Comparison of ENCODE assay signal across 22 cellular contexts in the genomic region with DNA sequence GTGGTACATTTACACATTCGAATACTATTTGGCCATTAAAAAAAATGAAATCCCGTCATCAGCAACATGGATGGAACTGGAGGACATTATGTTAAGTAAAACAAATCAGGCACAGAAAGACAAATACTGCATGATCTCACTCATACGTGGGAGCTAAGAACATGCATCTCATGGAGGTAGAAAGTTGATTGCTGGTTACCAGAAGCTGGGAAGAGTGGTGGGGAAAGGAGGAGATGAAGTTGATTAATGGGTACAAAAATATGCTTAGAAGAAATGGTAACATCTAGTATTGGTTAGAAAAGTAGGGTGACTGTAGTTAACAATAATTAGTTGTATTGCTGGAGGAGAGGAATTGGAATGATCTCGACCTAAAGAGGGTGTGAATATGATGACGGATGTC. TPM values are rescaled to one million over a fixed set of nuclear protein-coding genes. Genes with fewer than 3 reads are reported as not detected.
A peak's percentile ranks its signal among the peaks of the same experiment; 100 is the strongest.
DNase-seq lines count a peak whose midpoint lies in the region; ATAC-seq and TF ChIP-seq lines count a peak whose summit lies in the region.
"Had no signal": no experiment of that assay in that cellular context is flagged by ENCODE, and none has a peak within 500 bp of the region (broad histone marks: within the 10 kb centered on the region; RNA-seq: fewer than 3 reads in every experiment).

No MANE protein-coding gene starts in this region.

- DNase-seq in activated naive CD4-positive, alpha-beta T cell treated with anti-CD3 and anti-CD28 coated beads for 36 hours = no peak
- no peak for DNase-seq in activated naive CD4-positive, alpha-beta T cell treated with Interleukin-2 at 50 U/mL for 16 hours
- DNase-seq in T-cell = no peak
- no peak for DNase-seq in progenitor cell of endocrine pancreas (ENCODE audit: low spot score, unreplicated experiment)
- DNase-seq in NCI-H2029 treated with DMSO at 0.1 percent for 48 hours (lab: John Stamatoyannopoulos, UW) = no peak
- no peak for DNase-seq in esophagus muscularis mucosa (ENCODE audit: extremely low spot score)
- DNase-seq in NCI-H510A (lab: John Stamatoyannopoulos, UW) = no peak
- DNase-seq: aorta; central memory CD4-positive, alpha-beta T cell; DMS79; erythroblast; GM23248; MM.1S; naive thymus-derived CD8-positive, alpha-beta T cell; NCI-H146; NCI-H2171; NCI-H69; small intestine; stimulated activated naive CD4-positive, alpha-beta T cell treated with Interleukin-2 at 50 U/mL for 16 hours; trophoblast cell had no signal

- 84% methylated on average over 5 of the region's 5 CpGs for WGBS in esophagus muscularis mucosa

- H3K4me1 Mint-ChIP-seq in activated naive CD4-positive, alpha-beta T cell treated with anti-CD3 and anti-CD28 coated beads for 36 hours (ENCODE audit: low read depth) = peaks cover 39% of the 10 kb centered on the region
- H3K4me1 Mint-ChIP-seq in T-cell (peaks cover 57 to 60% (median 58%) of the 10 kb centered on the region in 3 donors), brain (peaks cover 77% of the 10 kb centered on the region), progenitor cell of endocrine pancreas (ENCODE audit: low read depth) (peaks cover 13% of the 10 kb centered on the region)

- H3K9me3 Mint-ChIP-seq in activated naive CD4-positive, alpha-beta T cell treated with anti-CD3 and anti-CD28 coated beads for 36 hours = no peaks in the 10 kb centered on the region
- no peaks in the 10 kb centered on the region for H3K9me3 Mint-ChIP-seq in T-cell
- H3K9me3 Mint-ChIP-seq in brain = peaks cover 0 to 2% (median 0%) of the 10 kb centered on the region in 5 experiments
- no peaks in the 10 kb centered on the region for H3K9me3 Mint-ChIP-seq in progenitor cell of endocrine pancreas (ENCODE audit: low read depth)

- peaks cover 2% of the 10 kb centered on the region for H3K36me3 Mint-ChIP-seq in activated naive CD4-positive, alpha-beta T cell treated with anti-CD3 and anti-CD28 coated beads for 36 hours (ENCODE audit: low read depth)
- no peaks in the 10 kb centered on the region for H3K36me3 Mint-ChIP-seq in T-cell
- H3K36me3 Mint-ChIP-seq in brain = peaks cover 5% of the 10 kb centered on the region
- no peaks in the 10 kb centered on the region for H3K36me3 Mint-ChIP-seq in progenitor cell of endocrine pancreas (ENCODE audit: insufficient read depth)

- peak overlapping the region; percentile 91 for H3K4me3 Mint-ChIP-seq in activated naive CD4-positive, alpha-beta T cell treated with anti-CD3 and anti-CD28 coated beads for 36 hours
- H3K4me3 Mint-ChIP-seq in T-cell = peak overlapping the region in 2 of 3 donors; percentile 13 to 83
- peak overlapping the region; percentile 88 to 95 (median 91) for H3K4me3 Mint-ChIP-seq in brain
- peak overlapping the region; percentile 42 for H3K4me3 Mint-ChIP-seq in progenitor cell of endocrine pancreas (ENCODE audit: low read depth)

- no peak overlapping the region for H3K27ac ChIP-seq in esophagus muscularis mucosa (replicated peaks in 1 of 4)
- H3K27ac ChIP-seq: GM23248 had no signal

- H3K4me1 ChIP-seq in esophagus muscularis mucosa = peaks cover 32 to 40% (median 40%) of the 10 kb centered on the region in 4 donors

- no peak for TF ChIP-seq EP300 in esophagus muscularis mucosa (IDR thresholded peaks at IDR 0.05)

- POLR2A ChIA-PET in T-cell (lab: Charles Lee) = no interaction called here

- no peak overlapping the region for H3K4me3 ChIP-seq in esophagus muscularis mucosa
- H3K4me3 ChIP-seq: GM23248 had no signal

- peak overlapping the region; percentile 94 for H3K27ac Mint-ChIP-seq in activated naive CD4-positive, alpha-beta T cell treated with anti-CD3 and anti-CD28 coated beads for 36 hours
- H3K27ac Mint-ChIP-seq in T-cell = peak overlapping the region; percentile 2 to 24
- H3K27ac Mint-ChIP-seq in brain = peak overlapping the region in 1 of 5 experiments; percentile 12
- H3K27ac Mint-ChIP-seq in progenitor cell of endocrine pancreas = no peak overlapping the region

- no peak for TF ChIP-seq CTCF in brain (conservative IDR thresholded peaks at IDR 0.05)
- no peak for TF ChIP-seq CTCF in progenitor cell of endocrine pancreas (IDR thresholded peaks at IDR 0.05; ENCODE audit: unreplicated experiment)
- no peak for TF ChIP-seq CTCF in esophagus muscularis mucosa (IDR thresholded peaks at IDR 0.05)

- H3K27me3 ChIP-seq in esophagus muscularis mucosa = peaks cover 0 to 99% (median 55%) of the 10 kb centered on the region in 4 donors

- H3K9me3 ChIP-seq in esophagus muscularis mucosa = no peaks in the 10 kb centered on the region

- peaks cover 11% of the 10 kb centered on the region for H3K27me3 Mint-ChIP-seq in activated naive CD4-positive, alpha-beta T cell treated with anti-CD3 and anti-CD28 coated beads for 36 hours (ENCODE audit: low read depth)
- H3K27me3 Mint-ChIP-seq in T-cell (peaks cover under 1 to 8% of the 10 kb centered on the region in 2 donors), brain (peaks cover 22% of the 10 kb centered on the region), progenitor cell of endocrine pancreas (peaks cover 60% of the 10 kb centered on the region)

- intact Hi-C loops in activated naive CD4-positive, alpha-beta T cell treated with anti-CD3 and anti-CD28 coated beads for 36 hours (cut with micrococcal nuclease) = loop anchor here (2.0 kb wide), 1 partner anchor 84 kb away; no protein-coding TSS in a partner anchor
- intact Hi-C loops in esophagus muscularis mucosa (cut with DNase I) = no loop called here

- no peak for TF ChIP-seq POLR2A in esophagus muscularis mucosa (IDR thresholded peaks at IDR 0.05; ENCODE audit: low read depth)

- ATAC-seq in T-cell (replicated peaks in 1 of 4) = no peak
- ATAC-seq: naive thymus-derived CD8-positive, alpha-beta T cell had no signal

- H3K36me3 ChIP-seq in esophagus muscularis mucosa = no peaks in the 10 kb centered on the region

- CTCF ChIA-PET in activated naive CD4-positive, alpha-beta T cell treated with anti-CD3 and anti-CD28 coated beads for 36 hours (lab: Charles Lee) = interaction anchor here (0.9 to 1.4 kb wide), 2 partner anchors 9 to 24 kb away, joined by 5 to 6 read pairs; no protein-coding TSS in a partner anchor
- CTCF ChIA-PET in T-cell (lab: Charles Lee) = no interaction called here

RNA-seq across cellular contexts. Expression of a gene that starts 24.6 kb away (rescaled TPM):
- total RNA-seq in activated naive CD4-positive, alpha-beta T cell treated with anti-CD3 and anti-CD28 coated beads for 36 hours = 100 to 1,000 TPM; 112 to 116 TPM
- total RNA-seq in T-cell (100 to 1,000 TPM in 2 of 5 donors, 10 to 100 TPM in 3; 59.6 to 105 (median 94.9) TPM), progenitor cell of endocrine pancreas (94.8 and 98.6 TPM in 2 replicates), esophagus muscularis mucosa (10 to 100 TPM; 22.5 to 62.6 (median 61.0) TPM)
- polyA plus RNA-seq in brain (ENCODE audit: insufficient read depth, low read depth, low replicate concordance) = 531 TPM

RNA-seq across cellular contexts. Expression of a gene that starts 45.9 kb away (rescaled TPM):
- total RNA-seq in activated naive CD4-positive, alpha-beta T cell treated with anti-CD3 and anti-CD28 coated beads for 36 hours = 1 to 10 TPM; 1.0 to 1.2 TPM
- total RNA-seq in T-cell (1 to 10 TPM in 4 of 5 donors, under 1 TPM in 1; 0.90 to 4.7 (median 1.7) TPM), progenitor cell of endocrine pancreas (20.5 and 20.8 TPM in 2 replicates), esophagus muscularis mucosa (not detected)
- polyA plus RNA-seq in brain (ENCODE audit: insufficient read depth, low read depth, low replicate concordance) = 0.61 TPM
- total RNA-seq: GM23248, mesenteric fat pad had no signal
- polyA plus RNA-seq: aorta had no signal

RNA-seq across cellular contexts. Expression of a gene that starts 55.9 kb away (rescaled TPM):
- total RNA-seq in activated naive CD4-positive, alpha-beta T cell treated with anti-CD3 and anti-CD28 coated beads for 36 hours = 10 to 100 TPM; 26.0 to 27.5 TPM
- total RNA-seq in T-cell = 10 to 100 TPM; 36.4 to 66.6 (median 61.7) TPM
- 21.0 TPM for polyA plus RNA-seq in brain (ENCODE audit: insufficient read depth, low read depth, low replicate concordance)
- 41.1 and 42.4 TPM in 2 replicates for total RNA-seq in progenitor cell of endocrine pancreas
- 10 to 100 TPM; 13.8 to 26.1 (median 20.9) TPM for total RNA-seq in esophagus muscularis mucosa
